ENCODE assay signal across 16 cellular contexts in genomic region chr2:214261683-214262082, GRCh38.
DNase-seq lines count a peak whose midpoint lies in the region; ATAC-seq and TF ChIP-seq lines count a peak whose summit lies in the region.
"Had no signal": no experiment of that assay in that cellular context is flagged by ENCODE, and none has a peak within 500 bp of the region (broad histone marks: within the 10 kb centered on the region; RNA-seq: fewer than 3 reads in every experiment).

No MANE protein-coding gene starts in this region.

- H3K27ac Mint-ChIP-seq in osteocyte (ENCODE audit: unreplicated experiment), result no peak overlapping the region
- H3K27ac Mint-ChIP-seq: IgD-negative memory B cell had no signal

- H3K4me1 ChIP-seq in effector memory CD4-positive, alpha-beta T cell (ENCODE audit: control insufficient read depth, insufficient read depth, low read length, poor library complexity, severe bottlenecking), result no peaks in the 10 kb centered on the region
- H3K4me1 ChIP-seq: BLaER1 had no signal

- H3K27me3 Mint-ChIP-seq in osteocyte (ENCODE audit: unreplicated experiment), result no peaks in the 10 kb centered on the region

- H3K4me3 ChIP-seq in effector memory CD4-positive, alpha-beta T cell (ENCODE audit: insufficient read depth, low read depth, low read length, poor library complexity, severe bottlenecking), result no peak overlapping the region
- H3K4me3 ChIP-seq: BLaER1 had no signal

- H3K4me3 Mint-ChIP-seq in osteocyte (ENCODE audit: unreplicated experiment), result no peak overlapping the region
- H3K4me3 Mint-ChIP-seq: IgD-negative memory B cell had no signal

- no peaks in the 10 kb centered on the region for H3K9me3 ChIP-seq in effector memory CD4-positive, alpha-beta T cell (ENCODE audit: control insufficient read depth, low read length)
- H3K9me3 ChIP-seq: BLaER1 had no signal

- no peaks in the 10 kb centered on the region for H3K36me3 Mint-ChIP-seq in osteocyte (ENCODE audit: unreplicated experiment)
- H3K36me3 Mint-ChIP-seq: IgD-negative memory B cell had no signal

- no peaks in the 10 kb centered on the region for H3K27me3 ChIP-seq in effector memory CD4-positive, alpha-beta T cell (replicated peaks; ENCODE audit: control insufficient read depth, insufficient read depth, low read length, poor library complexity, severe bottlenecking)
- H3K27me3 ChIP-seq: BLaER1 had no signal

- peak; percentile 16 for DNase-seq in HCEC 1CT
- DNase-seq in fibroblast of peridontal ligament (ENCODE audit: extremely low read depth), result peak; percentile 20
- no peak for DNase-seq in DMS79 (lab: John Stamatoyannopoulos, UW)
- DNase-seq in effector memory CD4-positive, alpha-beta T cell, result no peak
- DNase-seq in amygdala (lab: John Stamatoyannopoulos, UW), result no peak
- no peak for DNase-seq in osteocyte (ENCODE audit: extremely low spot score, unreplicated experiment)
- DNase-seq: DMS 273 treated with DMSO at 0.1 percent for 48 hours, H7, MV-4-11, NCI-H1417 treated with DMSO at 0.1 percent for 48 hours, NCI-H2081 treated with DMSO at 0.1 percent for 48 hours, NCI-H524, SIG-M5 had no signal

- no peak for TF ChIP-seq CTCF in osteocyte (IDR thresholded peaks at IDR 0.05)

- ATAC-seq in SK-N-SH treated with all-trans-retinoic acid at 6 μM for 48 hours, result no peak; the same call in 2 of the 3 replicates

- no peaks in the 10 kb centered on the region for H3K36me3 ChIP-seq in effector memory CD4-positive, alpha-beta T cell (ENCODE audit: control insufficient read depth, insufficient read depth, low read length)
- H3K36me3 ChIP-seq: BLaER1 had no signal

- H3K4me1 Mint-ChIP-seq in osteocyte (ENCODE audit: unreplicated experiment), result peaks cover 17% of the 10 kb centered on the region
- H3K4me1 Mint-ChIP-seq: IgD-negative memory B cell had no signal

- H3K27ac ChIP-seq in effector memory CD4-positive, alpha-beta T cell (ENCODE audit: insufficient read depth, low read length, poor library complexity, severe bottlenecking), result no peak overlapping the region
- H3K27ac ChIP-seq: BLaER1 had no signal

- no peaks in the 10 kb centered on the region for H3K9me3 Mint-ChIP-seq in osteocyte (ENCODE audit: unreplicated experiment)

TF ChIP-seq in SK-N-SH treated with all-trans-retinoic acid at 6 μM for 48 hours, 23 proteins besides CTCF, POLR2A, EP300 and RAD21:
- TF ChIP-seq ISL1 (CRISPR knock-in tag; IDR thresholded peaks at IDR 0.05) (peak; percentile 64), CSRNP3 (CRISPR knock-in tag; IDR thresholded peaks at IDR 0.05) (no peak)
TF ChIP-seq in SK-N-SH treated with all-trans-retinoic acid at 6 μM for 48 hours: peak in this region for 1.

Comparison
In these comparisons a context has a peak if more than half of its experiments do, and no peak if none do; other contexts are left out.
1. DNase-seq: peak in HCEC 1CT (single experiment) and fibroblast of peridontal ligament (single experiment); none in DMS79 (single experiment), effector memory CD4-positive, alpha-beta T cell (0 of 3), amygdala (0 of 56) and osteocyte (single experiment).